In genomic region chr20:50868509-50869495, GRCh38 we compare ENCODE assay signal across 17 cellular contexts.
DNase-seq lines count a peak whose midpoint lies in the region; ATAC-seq, FAIRE-seq and TF ChIP-seq lines count a peak whose summit lies in the region.
"Had no signal": no experiment of that assay in that cellular context is flagged by ENCODE, and none has a peak within 500 bp of the region (broad histone marks: within the 10 kb centered on the region; RNA-seq: fewer than 3 reads in every experiment).

No MANE protein-coding gene starts in this region.

- H3K4ac ChIP-seq in mesenchymal stem cell (ENCODE audit: low read depth in 1 of 2, low read length in 2 of 2), result no peak overlapping the region

- peaks cover 5% of the 10 kb centered on the region for H3K36me3 ChIP-seq in CD8-positive, alpha-beta T cell (ENCODE audit: insufficient read depth, low read length)
- peaks cover 0 to 3% of the 10 kb centered on the region in 2 experiments for H3K36me3 ChIP-seq in mesenchymal stem cell (ENCODE audit: control insufficient read depth in 1 of 2, insufficient read depth in 2 of 2, low read depth in 1 of 2, low read length in 2 of 2)
- H3K36me3 ChIP-seq in sigmoid colon, result no peaks in the 10 kb centered on the region
- H3K36me3 ChIP-seq: gastroesophageal sphincter had no signal

- H3K9me3 Mint-ChIP-seq in CD8-positive, alpha-beta T cell, result no peaks in the 10 kb centered on the region
- no peaks in the 10 kb centered on the region for H3K9me3 Mint-ChIP-seq in activated CD8-positive, alpha-beta T cell treated with anti-CD3 and anti-CD28 coated beads, Interleukin-2, amount 10 ng/mL, durations not matched to agents 7 days and 5 days (ENCODE audit: insufficient read depth)
- H3K9me3 Mint-ChIP-seq: neural crest cell had no signal

- peak overlapping the region; percentile 68 for H2AK5ac ChIP-seq in mesenchymal stem cell (ENCODE audit: low read length, severe bottlenecking)

- H2BK12ac ChIP-seq in mesenchymal stem cell (ENCODE audit: low read length in 2 of 2), result no peak overlapping the region

- POLR2A ChIA-PET in CD8-positive, alpha-beta T cell (lab: Charles Lee), result no interaction called here
- POLR2A ChIA-PET in activated CD8-positive, alpha-beta T cell treated with anti-CD3 and anti-CD28 coated beads, Interleukin-2, amount 10 ng/mL, durations not matched to agents 7 days and 5 days (lab: Charles Lee), result no interaction called here

- no peak for DNase-seq in CD8-positive, alpha-beta T cell
- DNase-seq in HPDE6-E6E7 (ENCODE audit: extremely low spot score), result peak; percentile 91
- DNase-seq in activated CD8-positive, alpha-beta T cell treated with anti-CD3 and anti-CD28 coated beads, Interleukin-2, amount 10 ng/mL, durations not matched to agents 7 days and 5 days, result no peak
- DNase-seq in mesenchymal stem cell, result peak; percentile 56
- no peak for DNase-seq in sigmoid colon
- no peak for DNase-seq in UCSD-AML1 (lab: John Stamatoyannopoulos, UW; ENCODE audit: unreplicated experiment)
- DNase-seq in GM19239 (ENCODE audit: insufficient read length, low spot score), result no peak
- DNase-seq in cortex of kidney (lab: John Stamatoyannopoulos, UW), result no peak
- DNase-seq: C1 segment of cervical spinal cord; effector CD4-positive, alpha-beta T cell; GDM1; HCEC 1CT; kidney glomerular epithelial cell; NCI-H1417 treated with DMSO at 0.1 percent for 48 hours had no signal

- H3K4me3 Mint-ChIP-seq in CD8-positive, alpha-beta T cell, result no peak overlapping the region
- H3K4me3 Mint-ChIP-seq in activated CD8-positive, alpha-beta T cell treated with anti-CD3 and anti-CD28 coated beads, Interleukin-2, amount 10 ng/mL, durations not matched to agents 7 days and 5 days, result no peak overlapping the region

- H3K14ac ChIP-seq in mesenchymal stem cell (ENCODE audit: low read length in 2 of 2), result no peak overlapping the region

- no peak overlapping the region for H2BK15ac ChIP-seq in mesenchymal stem cell (ENCODE audit: low read depth, poor library complexity, severe bottlenecking)

- no peaks in the 10 kb centered on the region for H3K4me1 ChIP-seq in CD8-positive, alpha-beta T cell (ENCODE audit: insufficient read depth, low read length)
- H3K4me1 ChIP-seq in mesenchymal stem cell (ENCODE audit: control insufficient read depth, insufficient read depth, low read depth, low read length), result peaks cover 23% of the 10 kb centered on the region
- no peaks in the 10 kb centered on the region for H3K4me1 ChIP-seq in sigmoid colon
- H3K4me1 ChIP-seq: gastroesophageal sphincter had no signal

- H3K27me3 Mint-ChIP-seq in CD8-positive, alpha-beta T cell (ENCODE audit: low read depth), result no peaks in the 10 kb centered on the region
- H3K27me3 Mint-ChIP-seq in activated CD8-positive, alpha-beta T cell treated with anti-CD3 and anti-CD28 coated beads, Interleukin-2, amount 10 ng/mL, durations not matched to agents 7 days and 5 days (ENCODE audit: low read depth), result no peaks in the 10 kb centered on the region

- no peak overlapping the region for H3K4me3 ChIP-seq in CD8-positive, alpha-beta T cell (ENCODE audit: low read depth, low read length)
- H3K4me3 ChIP-seq in mesenchymal stem cell (ENCODE audit: insufficient read depth in 1 of 2, low read depth in 1 of 2, low read length in 2 of 2) (no peak overlapping the region), sigmoid colon (no peak overlapping the region)
- H3K4me3 ChIP-seq: gastroesophageal sphincter had no signal

- intact Hi-C loops in CD8-positive, alpha-beta T cell (cut with DNase I, micrococcal nuclease), result no loop called here
- intact Hi-C loops in sigmoid colon (cut with DNase I), result no loop called here

- TF ChIP-seq EP300 in sigmoid colon (IDR thresholded peaks at IDR 0.05), result no peak

- no peak overlapping the region for H3K4me2 ChIP-seq in mesenchymal stem cell (ENCODE audit: low read length, poor library complexity, severe bottlenecking)

- no peak for ATAC-seq in CD8-positive, alpha-beta T cell
- no peak for ATAC-seq in activated CD8-positive, alpha-beta T cell treated with anti-CD3 and anti-CD28 coated beads, Interleukin-2, amount 10 ng/mL, durations not matched to agents 7 days and 5 days
- ATAC-seq: gastroesophageal sphincter had no signal

- no peak overlapping the region for H2BK120ac ChIP-seq in mesenchymal stem cell (ENCODE audit: low read depth, low read length)

- CTCF ChIA-PET in CD8-positive, alpha-beta T cell (lab: Charles Lee), result no interaction called here
- CTCF ChIA-PET in activated CD8-positive, alpha-beta T cell treated with anti-CD3 and anti-CD28 coated beads, Interleukin-2, amount 10 ng/mL, durations not matched to agents 7 days and 5 days (lab: Charles Lee), result interaction anchor here (0.9 to 1.5 kb wide), 3 partner anchors 74 to 119 kb away, joined by 3 to 5 read pairs (median 3); partner anchors contain the start of gene BCAS4

- no peak overlapping the region for H2AFZ ChIP-seq in mesenchymal stem cell (ENCODE audit: low read depth, low read length)

- no peak overlapping the region for H3K9ac ChIP-seq in mesenchymal stem cell (ENCODE audit: low read length)

- TF ChIP-seq CTCF in CD8-positive, alpha-beta T cell (IDR thresholded peaks at IDR 0.05), result no peak
- TF ChIP-seq CTCF in sigmoid colon (IDR thresholded peaks at IDR 0.05), result no peak

- H3K27ac Mint-ChIP-seq in CD8-positive, alpha-beta T cell, result peak overlapping the region; percentile 73
- H3K27ac Mint-ChIP-seq in activated CD8-positive, alpha-beta T cell treated with anti-CD3 and anti-CD28 coated beads, Interleukin-2, amount 10 ng/mL, durations not matched to agents 7 days and 5 days, result peak overlapping the region; percentile 11

- no peak for FAIRE-seq in GM19239 (lab: Jason Lieb, UNC)
- FAIRE-seq: GM18507 had no signal

- H3K9me3 ChIP-seq in CD8-positive, alpha-beta T cell (ENCODE audit: low read length), result no peaks in the 10 kb centered on the region
- H3K9me3 ChIP-seq in mesenchymal stem cell (ENCODE audit: control insufficient read depth, low read length), result no peaks in the 10 kb centered on the region
- H3K9me3 ChIP-seq in sigmoid colon, result no peaks in the 10 kb centered on the region
- H3K9me3 ChIP-seq: gastroesophageal sphincter had no signal

- WGBS in mesenchymal stem cell, result 88% methylated on average over 11 of the region's 11 CpGs
- 69 to 84% methylated on average over 11 of the region's 11 CpGs for WGBS in sigmoid colon, 2 donors

- no peak overlapping the region for H4K8ac ChIP-seq in mesenchymal stem cell (ENCODE audit: low read length)

- H4K91ac ChIP-seq in mesenchymal stem cell (ENCODE audit: low read length), result no peak overlapping the region

- no peak for TF ChIP-seq POLR2A in sigmoid colon (IDR thresholded peaks at IDR 0.05)

- H3K27ac ChIP-seq in CD8-positive, alpha-beta T cell (ENCODE audit: low read depth, low read length), result no peak overlapping the region
- H3K27ac ChIP-seq in mesenchymal stem cell (ENCODE audit: low read length, poor library complexity, severe bottlenecking) (no peak overlapping the region), sigmoid colon (no peak overlapping the region)
- H3K27ac ChIP-seq: gastroesophageal sphincter had no signal

- H2BK5ac ChIP-seq in mesenchymal stem cell (ENCODE audit: low read depth, low read length, poor library complexity, severe bottlenecking), result no peak overlapping the region

- peaks cover 36% of the 10 kb centered on the region for H3K36me3 Mint-ChIP-seq in CD8-positive, alpha-beta T cell
- H3K36me3 Mint-ChIP-seq in activated CD8-positive, alpha-beta T cell treated with anti-CD3 and anti-CD28 coated beads, Interleukin-2, amount 10 ng/mL, durations not matched to agents 7 days and 5 days (ENCODE audit: low read depth), result peaks cover 2% of the 10 kb centered on the region

- H3K23ac ChIP-seq in mesenchymal stem cell (ENCODE audit: low read length in 2 of 2), result no peak overlapping the region

- no peaks in the 10 kb centered on the region for H3K27me3 ChIP-seq in CD8-positive, alpha-beta T cell (ENCODE audit: insufficient read depth, low read length)
- H3K27me3 ChIP-seq in mesenchymal stem cell (ENCODE audit: control insufficient read depth in 1 of 2, insufficient read depth in 1 of 2, low read length in 2 of 2) (no peaks in the 10 kb centered on the region), sigmoid colon (no peaks in the 10 kb centered on the region)
- H3K27me3 ChIP-seq: gastroesophageal sphincter had no signal

- no peak overlapping the region for H3K18ac ChIP-seq in mesenchymal stem cell (ENCODE audit: low read depth in 1 of 2, low read length in 2 of 2)

- H3K4me1 Mint-ChIP-seq in CD8-positive, alpha-beta T cell (ENCODE audit: low read depth), result no peaks in the 10 kb centered on the region
- H3K4me1 Mint-ChIP-seq in activated CD8-positive, alpha-beta T cell treated with anti-CD3 and anti-CD28 coated beads, Interleukin-2, amount 10 ng/mL, durations not matched to agents 7 days and 5 days (ENCODE audit: low read depth), result no peaks in the 10 kb centered on the region

- peaks cover 2% of the 10 kb centered on the region for H3K79me1 ChIP-seq in mesenchymal stem cell (replicated peaks; ENCODE audit: low read length, poor library complexity, severe bottlenecking)

Comparison
In these comparisons a context has a peak if more than half of its experiments do, and no peak if none do; other contexts are left out.
1. DNase-seq: peak in HPDE6-E6E7 (single experiment) and mesenchymal stem cell (single experiment); none in CD8-positive, alpha-beta T cell (0 of 7), activated CD8-positive, alpha-beta T cell treated with anti-CD3 and anti-CD28 coated beads, Interleukin-2, amount 10 ng/mL, durations not matched to agents 7 days and 5 days (single experiment), sigmoid colon (single experiment), UCSD-AML1 (single experiment), GM19239 (single experiment) and cortex of kidney (single experiment).